31 cellular contexts compared by ENCODE assay signal in genomic region chr2:184906160-184906559, GRCh38.
"Had no signal": no experiment of that assay in that cellular context is flagged by ENCODE, and none has a peak within 500 bp of the region (broad histone marks: within the 10 kb centered on the region; RNA-seq: fewer than 3 reads in every experiment).

No MANE protein-coding gene starts in this region.

- H3K27me3 Mint-ChIP-seq: naive thymus-derived CD4-positive, alpha-beta T cell; natural killer cell treated with Interleukin-12 subunit alpha and Interleukin-12 subunit beta and Interleukin-15 and Interleukin-18, amount 100 ng/mL, for 72 hours; stimulated activated naive B cell treated with anti-CD40 and anti-IgM and Interleukin-4, amounts not matched to agents 10 μg/mL and 1 μg/mL and 100 μg/mL, for 72 hours had no signal

- H3K27ac ChIP-seq: left lung, lower lobe of right lung, pancreas, prostate gland, sigmoid colon, stomach, testis, thyroid gland, transverse colon, upper lobe of right lung had no signal

- H3K4me1 ChIP-seq: left lung, lower lobe of right lung, pancreas, prostate gland, sigmoid colon, stomach, testis, thyroid gland, transverse colon, upper lobe of right lung had no signal

- H3K36me3 ChIP-seq: left lung, lower lobe of right lung, pancreas, prostate gland, sigmoid colon, stomach, thyroid gland, transverse colon, upper lobe of right lung had no signal

- DNase-seq: hypothalamus; immature natural killer cell; kidney; left colon; left lung; lower lobe of right lung; mammary epithelial cell; mesenchymal stem cell; midbrain; mucosa of descending colon; naive thymus-derived CD4-positive, alpha-beta T cell; nucleus accumbens; pancreas; posterior cingulate gyrus; retina; right cardiac atrium; sigmoid colon; small intestine; stimulated activated CD4-positive, alpha-beta T cell treated with anti-CD3 and anti-CD28 coated beads, Interleukin-2, amount 100 ng/mL, for 24 hours; stimulated activated CD4-positive, alpha-beta T cell treated with anti-CD3 and anti-CD28 coated beads, Interleukin-4, amount 100 ng/mL, for 1 hour; stimulated activated naive B cell treated with anti-CD40 and anti-IgM and Interleukin-4, amounts not matched to agents 10 μg/mL and 1 μg/mL and 100 μg/mL, for 72 hours; stimulated activated naive CD8-positive, alpha-beta T cell treated with anti-CD3 and anti-CD28 coated beads, Interleukin-15, Interleukin-2, amounts not matched to agents 100 U/mL and 50 U/mL, for 24 hours; stomach; testis; thyroid gland; transverse colon; upper lobe of right lung had no signal

- H3K9me3 ChIP-seq: left lung, lower lobe of right lung, pancreas, prostate gland, sigmoid colon, testis, thyroid gland, transverse colon, upper lobe of right lung had no signal

- H3K36me3 Mint-ChIP-seq: immature natural killer cell; naive thymus-derived CD4-positive, alpha-beta T cell; natural killer cell treated with Interleukin-12 subunit alpha and Interleukin-12 subunit beta and Interleukin-15 and Interleukin-18, amount 100 ng/mL, for 72 hours; stimulated activated naive B cell treated with anti-CD40 and anti-IgM and Interleukin-4, amounts not matched to agents 10 μg/mL and 1 μg/mL and 100 μg/mL, for 72 hours had no signal

- FAIRE-seq: islet of Langerhans, kidney, pancreas, small intestine, urothelium cell line had no signal

- H3K4me3 ChIP-seq: left lung, lower lobe of right lung, mucosa of descending colon, pancreas, prostate gland, sigmoid colon, stomach, testis, thyroid gland, transverse colon, upper lobe of right lung had no signal

- H3K4me3 Mint-ChIP-seq: immature natural killer cell; naive thymus-derived CD4-positive, alpha-beta T cell; natural killer cell treated with Interleukin-12 subunit alpha and Interleukin-12 subunit beta and Interleukin-15 and Interleukin-18, amount 100 ng/mL, for 72 hours; stimulated activated naive B cell treated with anti-CD40 and anti-IgM and Interleukin-4, amounts not matched to agents 10 μg/mL and 1 μg/mL and 100 μg/mL, for 72 hours had no signal

- H3K4me1 Mint-ChIP-seq: immature natural killer cell; naive thymus-derived CD4-positive, alpha-beta T cell; stimulated activated naive B cell treated with anti-CD40 and anti-IgM and Interleukin-4, amounts not matched to agents 10 μg/mL and 1 μg/mL and 100 μg/mL, for 72 hours had no signal

- H3K27me3 ChIP-seq: left lung, pancreas, sigmoid colon, stomach, testis, thyroid gland, transverse colon, upper lobe of right lung had no signal

- H3K27ac Mint-ChIP-seq: immature natural killer cell; naive thymus-derived CD4-positive, alpha-beta T cell; natural killer cell treated with Interleukin-12 subunit alpha and Interleukin-12 subunit beta and Interleukin-15 and Interleukin-18, amount 100 ng/mL, for 72 hours; stimulated activated naive B cell treated with anti-CD40 and anti-IgM and Interleukin-4, amounts not matched to agents 10 μg/mL and 1 μg/mL and 100 μg/mL, for 72 hours had no signal

- ATAC-seq: left colon; left lung; lower lobe of right lung; mucosa of descending colon; naive thymus-derived CD4-positive, alpha-beta T cell; natural killer cell treated with Interleukin-12 subunit alpha and Interleukin-12 subunit beta and Interleukin-15 and Interleukin-18, amount 100 ng/mL, for 72 hours; pancreas; right cardiac atrium; stimulated activated naive B cell treated with anti-CD40 and anti-IgM and Interleukin-4, amounts not matched to agents 10 μg/mL and 1 μg/mL and 100 μg/mL, for 72 hours; stimulated activated naive CD8-positive, alpha-beta T cell treated with anti-CD3 and anti-CD28 coated beads, Interleukin-15, Interleukin-2, amounts not matched to agents 100 U/mL and 50 U/mL, for 24 hours; upper lobe of right lung had no signal
